ENCODE assay signal across 11 cellular contexts in genomic region chr2:237281900-237282306, GRCh38.
A peak's percentile ranks its signal among the peaks of the same experiment; 100 is the strongest.
DNase-seq lines count a peak whose midpoint lies in the region; TF ChIP-seq lines count a peak whose summit lies in the region.
"Had no signal": no experiment of that assay in that cellular context is flagged by ENCODE, and none has a peak within 500 bp of the region (broad histone marks: within the 10 kb centered on the region; RNA-seq: fewer than 3 reads in every experiment).

No MANE protein-coding gene starts in this region.

- in situ Hi-C loops in transverse colon (cut with MboI; ENCODE audit: low pct_ligation_motif_present in 1 of 4, low pct_unique_long_range_greater_than_20kb in 1 of 4, low sequenced_read_pairs in 3 of 4) (no loop called here), GM13976 (cut with MboI; ENCODE audit: low sequenced_read_pairs, unreplicated experiment) (no loop called here)

- H3K9me3 Mint-ChIP-seq in endodermal cell: peaks cover 4% of the 10 kb centered on the region
- H3K9me3 Mint-ChIP-seq: activated naive CD8-positive, alpha-beta T cell treated with anti-CD3 and anti-CD28 coated beads, Interleukin-2, amount 10 ng/mL, durations not matched to agents 7 days and 5 days had no signal

- no peaks in the 10 kb centered on the region for H3K27me3 ChIP-seq in SJSA1 (replicated peaks)
- no peaks in the 10 kb centered on the region for H3K27me3 ChIP-seq in transverse colon
- H3K27me3 ChIP-seq in endodermal cell (ENCODE audit: control insufficient read depth, insufficient read depth, low read length, poor library complexity, severe bottlenecking): no peaks in the 10 kb centered on the region

- TF ChIP-seq EP300 in transverse colon (IDR thresholded peaks at IDR 0.05; ENCODE audit: low read depth): no peak

- H3K27ac ChIP-seq in SJSA1 (peak overlapping the region; percentile 96), transverse colon (peak overlapping the region; percentile 47 to 84 (median 64)), endodermal cell (ENCODE audit: low read depth, low read length) (no peak overlapping the region)

- H3K27ac Mint-ChIP-seq in endodermal cell: no peak overlapping the region
- H3K27ac Mint-ChIP-seq: activated naive CD8-positive, alpha-beta T cell treated with anti-CD3 and anti-CD28 coated beads, Interleukin-2, amount 10 ng/mL, durations not matched to agents 7 days and 5 days had no signal

- H3K9me3 ChIP-seq in SJSA1 (replicated peaks) (no peaks in the 10 kb centered on the region), transverse colon (no peaks in the 10 kb centered on the region), endodermal cell (ENCODE audit: control insufficient read depth, low read length) (no peaks in the 10 kb centered on the region)

- DNase-seq in HS-5 (ENCODE audit: low read depth): peak; percentile 99
- DNase-seq in SJSA1 (ENCODE audit: low read depth in 1 of 2, low spot score in 2 of 2): peak; percentile 94 to 98
- peak; percentile 92 for DNase-seq in fibroblast of the aortic adventitia (ENCODE audit: low read depth)
- DNase-seq in transverse colon: no peak
- DNase-seq in activated naive CD4-positive, alpha-beta T cell treated with Interleukin-2 at 50 U/mL for 16 hours: no peak
- no peak for DNase-seq in NCI-H1436 (lab: John Stamatoyannopoulos, UW)
- DNase-seq in endodermal cell: no peak
- no peak for DNase-seq in GM13976 (ENCODE audit: low spot score)
- DNase-seq: activated CD4-positive, alpha-beta T cell treated with anti-CD3 and anti-CD28 coated beads for 48 hours; activated naive CD8-positive, alpha-beta T cell treated with anti-CD3 and anti-CD28 coated beads, Interleukin-2, amount 10 ng/mL, durations not matched to agents 7 days and 5 days; Kasumi-1 had no signal

- WGBS in transverse colon (ENCODE audit: low coverage in 1 of 2), 2 donors: 53 to 86% methylated on average over 1 to 2 of the region's 2 CpGs
- 85 to 95% methylated on average over 2 of the region's 2 CpGs for WGBS in endodermal cell (ENCODE audit: insufficient coverage in 1 of 2, insufficient read length in 1 of 2), 2 experiments

- H3K9ac ChIP-seq in endodermal cell (ENCODE audit: extremely low read depth, low read length, poor library complexity, severe bottlenecking): no peak overlapping the region

- H3K4me1 ChIP-seq in SJSA1 (replicated peaks) (peaks cover 58% of the 10 kb centered on the region), transverse colon (peaks cover 4 to 17% (median 7%) of the 10 kb centered on the region in 4 donors), endodermal cell (ENCODE audit: control insufficient read depth, insufficient read depth, low read length) (no peaks in the 10 kb centered on the region)

- H3K4me1 Mint-ChIP-seq in endodermal cell: peaks cover 8% of the 10 kb centered on the region
- H3K4me1 Mint-ChIP-seq: activated naive CD8-positive, alpha-beta T cell treated with anti-CD3 and anti-CD28 coated beads, Interleukin-2, amount 10 ng/mL, durations not matched to agents 7 days and 5 days had no signal

- no peaks in the 10 kb centered on the region for H3K36me3 ChIP-seq in SJSA1
- H3K36me3 ChIP-seq in transverse colon: no peaks in the 10 kb centered on the region
- H3K36me3 ChIP-seq in endodermal cell (ENCODE audit: control insufficient read depth, insufficient read depth, low read length): no peaks in the 10 kb centered on the region

- TF ChIP-seq CTCF in fibroblast of the aortic adventitia (IDR thresholded peaks at IDR 0.05; ENCODE audit: insufficient read depth, low read length) (no peak), transverse colon (IDR thresholded peaks at IDR 0.05) (no peak), endodermal cell (conservative IDR thresholded peaks at IDR 0.05) (no peak), GM13976 (IDR thresholded peaks at IDR 0.05; ENCODE audit: borderline replicate concordance, control extremely low read depth, extremely low read depth, insufficient read depth, missing control alignments) (no peak)

- no peak for TF ChIP-seq POLR2A in transverse colon (IDR thresholded peaks at IDR 0.05)

- no peak overlapping the region for H3K4me3 Mint-ChIP-seq in endodermal cell
- H3K4me3 Mint-ChIP-seq: activated naive CD8-positive, alpha-beta T cell treated with anti-CD3 and anti-CD28 coated beads, Interleukin-2, amount 10 ng/mL, durations not matched to agents 7 days and 5 days had no signal

- H3K36me3 Mint-ChIP-seq in endodermal cell (ENCODE audit: low read depth): no peaks in the 10 kb centered on the region
- H3K36me3 Mint-ChIP-seq: activated naive CD8-positive, alpha-beta T cell treated with anti-CD3 and anti-CD28 coated beads, Interleukin-2, amount 10 ng/mL, durations not matched to agents 7 days and 5 days had no signal

- intact Hi-C loops in transverse colon (cut with DNase I; ENCODE audit: low total_unique reads): no loop called here

- peaks cover 3% of the 10 kb centered on the region for H3K27me3 Mint-ChIP-seq in endodermal cell (ENCODE audit: insufficient read depth)

- H3K4me3 ChIP-seq in SJSA1 (no peak overlapping the region), fibroblast of the aortic adventitia (ENCODE audit: low read depth, low read length) (no peak overlapping the region), transverse colon (no peak overlapping the region), endodermal cell (ENCODE audit: low read length) (no peak overlapping the region)

Comparison
In these comparisons a context has a peak if more than half of its experiments do, and no peak if none do; other contexts are left out.
1. DNase-seq: peak in HS-5 (single experiment), SJSA1 (2 of 2) and fibroblast of the aortic adventitia (single experiment); none in transverse colon (single experiment), activated naive CD4-positive, alpha-beta T cell treated with Interleukin-2 at 50 U/mL for 16 hours (single experiment), NCI-H1436 (single experiment), endodermal cell (single experiment) and GM13976 (single experiment).